1 cellular context compared by ENCODE assay signal in the genomic region with DNA sequence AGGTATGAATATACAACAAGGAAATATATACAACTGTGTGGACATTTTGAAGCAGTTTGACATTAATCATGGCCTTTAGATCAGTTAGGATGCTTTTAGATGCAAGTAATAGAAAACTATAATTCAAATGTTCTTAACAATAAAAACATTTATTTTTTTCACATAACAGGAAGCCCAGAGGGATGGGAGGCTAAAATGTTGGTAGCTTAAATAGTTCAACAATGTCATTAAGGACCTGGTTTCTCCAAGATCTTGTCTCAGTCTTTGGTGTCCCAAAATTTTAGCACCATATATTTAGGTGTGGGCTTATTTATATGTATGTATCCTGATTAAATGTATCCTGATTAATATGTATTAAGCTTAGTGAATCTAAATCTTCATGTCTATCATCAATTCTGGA.
TF ChIP-seq lines count a peak whose summit lies in the region.

No MANE protein-coding gene starts in this region.

TF ChIP-seq in A549, 52 proteins besides CTCF, POLR2A, EP300 and RAD21 (continued from another document):
- TF ChIP-seq, protein P1, sequence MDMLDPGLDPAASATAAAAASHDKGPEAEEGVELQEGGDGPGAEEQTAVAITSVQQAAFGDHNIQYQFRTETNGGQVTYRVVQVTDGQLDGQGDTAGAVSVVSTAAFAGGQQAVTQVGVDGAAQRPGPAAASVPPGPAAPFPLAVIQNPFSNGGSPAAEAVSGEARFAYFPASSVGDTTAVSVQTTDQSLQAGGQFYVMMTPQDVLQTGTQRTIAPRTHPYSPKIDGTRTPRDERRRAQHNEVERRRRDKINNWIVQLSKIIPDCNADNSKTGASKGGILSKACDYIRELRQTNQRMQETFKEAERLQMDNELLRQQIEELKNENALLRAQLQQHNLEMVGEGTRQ (IDR thresholded peaks at IDR 0.05), result no peak
- TF ChIP-seq ZFP36 (IDR thresholded peaks at IDR 0.05; ENCODE audit: borderline replicate concordance, partially characterized antibody), result peak; percentile 28
- TF ChIP-seq, protein P2, sequence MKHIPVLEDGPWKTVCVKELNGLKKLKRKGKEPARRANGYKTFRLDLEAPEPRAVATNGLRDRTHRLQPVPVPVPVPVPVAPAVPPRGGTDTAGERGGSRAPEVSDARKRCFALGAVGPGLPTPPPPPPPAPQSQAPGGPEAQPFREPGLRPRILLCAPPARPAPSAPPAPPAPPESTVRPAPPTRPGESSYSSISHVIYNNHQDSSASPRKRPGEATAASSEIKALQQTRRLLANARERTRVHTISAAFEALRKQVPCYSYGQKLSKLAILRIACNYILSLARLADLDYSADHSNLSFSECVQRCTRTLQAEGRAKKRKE (CRISPR knock-in tag; IDR thresholded peaks at IDR 0.05; ENCODE audit: low read depth), result no peak
